ENCODE assay signal across 13 cellular contexts in genomic region chr5:69242215-69242927, GRCh38. TPM values are rescaled to one million over a fixed set of nuclear protein-coding genes. Genes with fewer than 3 reads are reported as not detected.
DNase-seq lines count a peak whose midpoint lies in the region; ATAC-seq and TF ChIP-seq lines count a peak whose summit lies in the region.
"Had no signal": no experiment of that assay in that cellular context is flagged by ENCODE, and none has a peak within 500 bp of the region (broad histone marks: within the 10 kb centered on the region; RNA-seq: fewer than 3 reads in every experiment).

No MANE protein-coding gene starts in this region.

- H3K4me3 Mint-ChIP-seq in GM23338 (no peak overlapping the region), T-helper 17 cell (no peak overlapping the region)
- H3K4me3 Mint-ChIP-seq: CD14-positive monocyte; CD8-positive, alpha-beta T cell had no signal

- no peak overlapping the region for H3K4me2 ChIP-seq in GM23338
- no peak overlapping the region for H3K4me2 ChIP-seq in trophoblast cell (ENCODE audit: low read length)

- H3K27ac ChIP-seq in GM23338 (ENCODE audit: low read depth) (0 out of 2 replicates have a peak overlapping the region, but pooled peaks have one; percentile 34), foreskin keratinocyte (peak overlapping the region; percentile 35), trophoblast cell (ENCODE audit: low read depth, low read length) (peak overlapping the region; percentile 83), prostate gland (no peak overlapping the region), psoas muscle (no peak overlapping the region)

- no peaks in the 10 kb centered on the region for H3K9me3 Mint-ChIP-seq in GM23338
- H3K9me3 Mint-ChIP-seq: IgD-negative memory B cell had no signal

- no peak for ATAC-seq in GM23338
- no peak for ATAC-seq in T-helper 17 cell
- ATAC-seq in foreskin keratinocyte = no peak
- no peak for ATAC-seq in psoas muscle
- ATAC-seq in GM21528 (IDR thresholded peaks at IDR 0.05; ENCODE audit: low FRiP score, unreplicated experiment) = no peak
- ATAC-seq: CD8-positive, alpha-beta T cell had no signal

- no peak for TF ChIP-seq POLR2A in prostate gland (IDR thresholded peaks at IDR 0.05)

- H3K23ac ChIP-seq in trophoblast cell (ENCODE audit: low read length) = no peak overlapping the region

- H3K4me1 Mint-ChIP-seq in GM23338 (peaks cover 1% of the 10 kb centered on the region; the same call in 1 of the 3 replicates), T-helper 17 cell (peaks cover 47% of the 10 kb centered on the region)

- no peak overlapping the region for H3K18ac ChIP-seq in trophoblast cell (ENCODE audit: low read length)

- H4K20me1 ChIP-seq in GM23338 (replicated peaks; ENCODE audit: insufficient read depth) = peaks cover 32% of the 10 kb centered on the region

- no peak overlapping the region for H3K14ac ChIP-seq in trophoblast cell (ENCODE audit: low read length)

- H3K27me3 ChIP-seq in GM23338 (ENCODE audit: insufficient read depth) (no peaks in the 10 kb centered on the region), foreskin keratinocyte (no peaks in the 10 kb centered on the region), trophoblast cell (ENCODE audit: insufficient read depth, low read length) (no peaks in the 10 kb centered on the region), prostate gland (replicated peaks; ENCODE audit: insufficient read depth) (no peaks in the 10 kb centered on the region), psoas muscle (ENCODE audit: insufficient read depth in 3 of 3, low read length in 2 of 3) (no peaks in the 10 kb centered on the region)

- peaks cover 41% of the 10 kb centered on the region for H3K36me3 Mint-ChIP-seq in GM23338 (ENCODE audit: low read depth)
- H3K36me3 Mint-ChIP-seq in T-helper 17 cell (ENCODE audit: low read depth) = peaks cover 9% of the 10 kb centered on the region

- H2BK12ac ChIP-seq in trophoblast cell (ENCODE audit: low read length) = no peak overlapping the region

- no peak overlapping the region for H3K9ac ChIP-seq in trophoblast cell (ENCODE audit: low read length)

- H3K4ac ChIP-seq in trophoblast cell (ENCODE audit: low read depth, low read length) = peak overlapping the region; percentile 55

- no peak overlapping the region for H2BK120ac ChIP-seq in trophoblast cell (ENCODE audit: insufficient read depth, low read length, poor library complexity)

- H3K9me2 ChIP-seq in GM23338 (ENCODE audit: insufficient read depth) = no peaks in the 10 kb centered on the region

- no peak for DNase-seq in GM23338 (ENCODE audit: low spot score)
- DNase-seq in T-helper 17 cell = no peak
- no peak for DNase-seq in foreskin keratinocyte
- peak; percentile 87 to 91 for DNase-seq in trophoblast cell
- no peak for DNase-seq in prostate gland (ENCODE audit: low spot score)
- no peak for DNase-seq in psoas muscle
- DNase-seq: CD8-positive, alpha-beta T cell; COR-L47; KG1 had no signal

- no peaks in the 10 kb centered on the region for H3F3A ChIP-seq in GM23338 (replicated peaks; ENCODE audit: low read depth)

- no peak for TF ChIP-seq CTCF in GM23338 (conservative IDR thresholded peaks at IDR 0.05; ENCODE audit: low read depth in 2 of 2)
- TF ChIP-seq CTCF in foreskin keratinocyte (conservative IDR thresholded peaks at IDR 0.05) = no peak
- no peak for TF ChIP-seq CTCF in prostate gland (IDR thresholded peaks at IDR 0.05)
- no peak for TF ChIP-seq CTCF in psoas muscle (IDR thresholded peaks at IDR 0.05)

- H2AFZ ChIP-seq in GM23338 (no peak overlapping the region), trophoblast cell (ENCODE audit: insufficient read depth, low read length, poor library complexity) (no peak overlapping the region)

- H3K79me2 ChIP-seq in GM23338 (replicated peaks; ENCODE audit: insufficient read depth) = peaks cover 100% of the 10 kb centered on the region
- H3K79me2 ChIP-seq in trophoblast cell (ENCODE audit: control insufficient read depth, insufficient read depth, low read length, poor library complexity) = peaks cover 6% of the 10 kb centered on the region

- H3K4me1 ChIP-seq in GM23338 (ENCODE audit: insufficient read depth) = no peaks in the 10 kb centered on the region; the same call in 1 of the 2 replicates
- peaks cover 27% of the 10 kb centered on the region for H3K4me1 ChIP-seq in foreskin keratinocyte
- peaks cover 0 to 3% of the 10 kb centered on the region in 2 experiments for H3K4me1 ChIP-seq in trophoblast cell (ENCODE audit: control insufficient read depth in 1 of 2, insufficient read depth in 2 of 2, low read length in 2 of 2)
- no peaks in the 10 kb centered on the region for H3K4me1 ChIP-seq in prostate gland (replicated peaks)
- peaks cover 15% of the 10 kb centered on the region for H3K4me1 ChIP-seq in psoas muscle
- H3K4me1 ChIP-seq: HAP-1 had no signal

- H3K27me3 Mint-ChIP-seq in GM23338 (ENCODE audit: insufficient read depth, low read depth, poor library complexity) (no peaks in the 10 kb centered on the region), T-helper 17 cell (no peaks in the 10 kb centered on the region)
- H3K27me3 Mint-ChIP-seq: IgD-negative memory B cell had no signal

- intact Hi-C loops in prostate gland (cut with DNase I) = no loop called here
- intact Hi-C loops in psoas muscle (cut with DNase I) = no loop called here

- H2AK5ac ChIP-seq in trophoblast cell (ENCODE audit: low read length) = no peak overlapping the region

- no peak overlapping the region for H4K8ac ChIP-seq in trophoblast cell (ENCODE audit: low read depth, low read length)

- peaks cover 3% of the 10 kb centered on the region; the same call in 1 of the 2 replicates for H3K36me3 ChIP-seq in GM23338 (ENCODE audit: insufficient read depth)
- peaks cover 5 to 7% of the 10 kb centered on the region in 2 experiments for H3K36me3 ChIP-seq in trophoblast cell (ENCODE audit: control insufficient read depth in 1 of 2, insufficient read depth in 2 of 2, low read length in 2 of 2)
- H3K36me3 ChIP-seq in prostate gland = no peaks in the 10 kb centered on the region
- peaks cover 2 to 28% of the 10 kb centered on the region in 2 donors for H3K36me3 ChIP-seq in psoas muscle (ENCODE audit: insufficient read depth in 1 of 2, low read depth in 1 of 2)

- peaks cover 4% of the 10 kb centered on the region for H3K79me1 ChIP-seq in trophoblast cell (ENCODE audit: low read length)

- H4K12ac ChIP-seq in trophoblast cell (ENCODE audit: low read depth, low read length) = no peak overlapping the region

- H4K91ac ChIP-seq in trophoblast cell (ENCODE audit: low read depth, low read length) = no peak overlapping the region

- H3K27ac Mint-ChIP-seq in GM23338 = no peak overlapping the region
- peak overlapping the region; percentile 49 for H3K27ac Mint-ChIP-seq in T-helper 17 cell
- H3K27ac Mint-ChIP-seq: CD8-positive, alpha-beta T cell; IgD-negative memory B cell had no signal

- H3K9me3 ChIP-seq in T-helper 17 cell (ENCODE audit: control insufficient read depth, low read length, poor library complexity, severe bottlenecking) (no peaks in the 10 kb centered on the region), trophoblast cell (ENCODE audit: insufficient read depth, low read depth, low read length) (no peaks in the 10 kb centered on the region), prostate gland (no peaks in the 10 kb centered on the region), psoas muscle (no peaks in the 10 kb centered on the region)
- H3K9me3 ChIP-seq: HAP-1 had no signal

- peak overlapping the region; percentile 63 for H2BK5ac ChIP-seq in trophoblast cell (ENCODE audit: low read depth, low read length, poor library complexity)

- WGBS in trophoblast cell (ENCODE audit: extremely low coverage, insufficient coverage, insufficient read length) = no CpG with 5 or more reads among the region's 8 CpGs
- WGBS in prostate gland = 78% methylated on average over 8 of the region's 8 CpGs
- 86 to 89% (median 88%) methylated on average over 8 of the region's 8 CpGs for WGBS in psoas muscle, 3 donors

- H3K4me3 ChIP-seq in GM23338 (no peak overlapping the region), trophoblast cell (ENCODE audit: low read depth, low read length) (no peak overlapping the region), prostate gland (no peak overlapping the region), psoas muscle (no peak overlapping the region)
- H3K4me3 ChIP-seq: HAP-1 had no signal

TF ChIP-seq in GM23338, 12 proteins besides CTCF, POLR2A, EP300 and RAD21 (continues in another document):
- TF ChIP-seq EZH2phosphoT487 (IDR thresholded peaks at IDR 0.05; ENCODE audit: unreplicated experiment) (no peak), POLR2AphosphoS5 (IDR thresholded peaks at IDR 0.05; ENCODE audit: low read depth) (no peak), ZNF331 (CRISPR knock-in tag; IDR thresholded peaks at IDR 0.05; ENCODE audit: low read depth) (no peak)

RNA-seq across cellular contexts. Expression of gene CDK7, which starts 7.7 kb away (rescaled TPM):
- 80.7 and 81.1 TPM in 2 replicates for total RNA-seq in GM23338 (2014; rRNA removed; shearing (Covaris generic))
- polyA plus RNA-seq in GM23338 (2016; fragmentation: Nextera tagmentation; extraction: Ambion mirVana) = 69.4 and 78.4 TPM in 2 replicates
- 10 to 100 TPM; 28.3 to 35.4 TPM for total RNA-seq in T-helper 17 cell
- total RNA-seq in foreskin keratinocyte = 46.7 and 49.4 TPM in 2 replicates
- 46.1 and 50.4 TPM in 2 replicates for polyA plus RNA-seq in foreskin keratinocyte
- polyA plus RNA-seq in trophoblast cell (2013) = 112 and 122 TPM in 2 replicates
- 10 to 100 TPM; 25.5 to 99.1 TPM for total RNA-seq in prostate gland
- total RNA-seq in psoas muscle = 10 to 100 TPM; 19.0 to 33.4 (median 29.4) TPM
- polyA plus RNA-seq in psoas muscle = 10 to 100 TPM; 35.6 to 66.9 (median 52.1) TPM

RNA-seq across cellular contexts. Expression of gene CENPH, which starts 53.0 kb away (rescaled TPM):
- total RNA-seq in GM23338 (2014; rRNA removed; shearing (Covaris generic)) = 95.1 and 99.4 TPM in 2 replicates
- polyA plus RNA-seq in GM23338 (2016; fragmentation: Nextera tagmentation; extraction: Ambion mirVana) (102 and 107 TPM in 2 replicates), foreskin keratinocyte (32.7 and 45.1 TPM in 2 replicates), psoas muscle (1 to 10 TPM; 3.1 to 3.6 (median 3.3) TPM)
- total RNA-seq in T-helper 17 cell (1 to 10 TPM; 3.9 to 5.9 TPM), foreskin keratinocyte (33.6 and 37.9 TPM in 2 replicates), prostate gland (10 to 100 TPM in 1 of 2 donors, 1 to 10 TPM in 1; 5.3 to 17.4 TPM), psoas muscle (1 to 10 TPM; 1.6 to 4.5 (median 2.8) TPM)
- 23.9 and 25.7 TPM in 2 replicates for polyA plus RNA-seq in trophoblast cell (2013)

Comparison
In these comparisons a context has a peak if more than half of its experiments do, and no peak if none do; other contexts are left out.
1. DNase-seq: peak in trophoblast cell (2 of 2); none in GM23338 (single experiment), T-helper 17 cell (0 of 3), foreskin keratinocyte (0 of 2), prostate gland (single experiment) and psoas muscle (0 of 2).
2. H3K27ac ChIP-seq: peak in GM23338 (single experiment), foreskin keratinocyte (single experiment) and trophoblast cell (single experiment); none in prostate gland (0 of 2) and psoas muscle (single experiment).